ENCODE assay signal across 9 cellular contexts in genomic region chr6:158290659-158291058, GRCh38. TPM values are rescaled to one million over a fixed set of nuclear protein-coding genes. Genes with fewer than 3 reads are reported as not detected.
DNase-seq lines count a peak whose midpoint lies in the region; ATAC-seq lines count a peak whose summit lies in the region.
"Had no signal": no experiment of that assay in that cellular context is flagged by ENCODE, and none has a peak within 500 bp of the region (broad histone marks: within the 10 kb centered on the region; RNA-seq: fewer than 3 reads in every experiment).

No MANE protein-coding gene starts in this region.

- peak overlapping the region; percentile 77 for H3K4me3 Mint-ChIP-seq in activated T-cell treated with anti-CD3 and anti-CD28 coated beads, Interleukin-2, amount 50 U/mL, for 4 hours

- peaks cover 12% of the 10 kb centered on the region for H3K36me3 Mint-ChIP-seq in activated T-cell treated with anti-CD3 and anti-CD28 coated beads, Interleukin-2, amount 50 U/mL, for 4 hours (ENCODE audit: insufficient read depth)

- DNase-seq in activated gamma-delta T cell treated with Interleukin-2 at 50 U/mL for 16 hours = peak; percentile 52
- DNase-seq in activated gamma-delta T cell (lab: John Stamatoyannopoulos, UW) = no peak
- peak; percentile 44 for DNase-seq in activated T-cell treated with anti-CD3 and anti-CD28 coated beads, Interleukin-2, amount 50 U/mL, for 4 hours
- DNase-seq in stimulated activated CD4-positive, alpha-beta T cell treated with anti-CD3 and anti-CD28 coated beads, Interleukin-2, amount 100 ng/mL, for 48 hours = peak; percentile 46
- no peak for DNase-seq in DMS79 (lab: John Stamatoyannopoulos, UW)
- no peak for DNase-seq in NCI-H1092 treated with DMSO at 0.1 percent for 48 hours (lab: John Stamatoyannopoulos, UW)
- DNase-seq in NCI-H1436 (lab: John Stamatoyannopoulos, UW) = no peak

- H3K4me1 Mint-ChIP-seq in activated T-cell treated with anti-CD3 and anti-CD28 coated beads, Interleukin-2, amount 50 U/mL, for 4 hours (ENCODE audit: low read depth) = peaks cover 45% of the 10 kb centered on the region

- no peaks in the 10 kb centered on the region for H3K9me3 Mint-ChIP-seq in activated T-cell treated with anti-CD3 and anti-CD28 coated beads, Interleukin-2, amount 50 U/mL, for 4 hours

- H3K27me3 Mint-ChIP-seq in activated T-cell treated with anti-CD3 and anti-CD28 coated beads, Interleukin-2, amount 50 U/mL, for 4 hours (ENCODE audit: low read depth) = no peaks in the 10 kb centered on the region

- peak; percentile 85 for ATAC-seq in HG03571 (IDR thresholded peaks at IDR 0.05; ENCODE audit: unreplicated experiment)
- peak; percentile 99 for ATAC-seq in activated T-cell treated with anti-CD3 and anti-CD28 coated beads, Interleukin-2, amount 50 U/mL, for 4 hours
- ATAC-seq: A549 had no signal

RNA-seq across cellular contexts. Expression of gene TULP4, which starts 21.6 kb away (rescaled TPM):
- 10 to 100 TPM; 23.4 to 24.8 (median 23.9) TPM for total RNA-seq in activated T-cell treated with anti-CD3 and anti-CD28 coated beads, Interleukin-2, amount 50 U/mL, for 4 hours

Comparison
In these comparisons a context has a peak if more than half of its experiments do, and no peak if none do; other contexts are left out.
1. DNase-seq: peak in activated gamma-delta T cell treated with Interleukin-2 at 50 U/mL for 16 hours (single experiment), activated T-cell treated with anti-CD3 and anti-CD28 coated beads, Interleukin-2, amount 50 U/mL, for 4 hours (single experiment) and stimulated activated CD4-positive, alpha-beta T cell treated with anti-CD3 and anti-CD28 coated beads, Interleukin-2, amount 100 ng/mL, for 48 hours (2 of 2); none in activated gamma-delta T cell (single experiment), DMS79 (single experiment), NCI-H1092 treated with DMSO at 0.1 percent for 48 hours (single experiment) and NCI-H1436 (single experiment).